In genomic region chr19:47247308-47247990, GRCh38 we compare ENCODE assay signal across 8 cellular contexts. TPM values are rescaled to one million over a fixed set of nuclear protein-coding genes. Genes with fewer than 3 reads are reported as not detected.
DNase-seq lines count a peak whose midpoint lies in the region; ATAC-seq and TF ChIP-seq lines count a peak whose summit lies in the region.

No MANE protein-coding gene starts in this region.

- intact Hi-C loops in ovary (cut with DNase I) = loop anchor here (5.0 to 10.0 kb wide), 7 partner anchors 35 to 170 kb away; no protein-coding TSS in a partner anchor
- intact Hi-C loops in aorta (cut with DNase I) = loop anchor here (1.0 to 10.0 kb wide), 4 partner anchors 35 to 173 kb away; no protein-coding TSS in a partner anchor

- no peak for DNase-seq in BJ (ENCODE audit: low read depth)
- DNase-seq in RWPE1 (ENCODE audit: low spot score) = no peak
- peak; percentile 93 for DNase-seq in activated effector memory CD4-positive, alpha-beta T cell treated with anti-CD3 and anti-CD28 coated beads, Interleukin-2, amount 50 U/mL, for 16 hours
- DNase-seq in foreskin keratinocyte = no peak
- peak in 4 of 5 donors; percentile 78 to 87 (median 82) for DNase-seq in ovary
- peak; percentile 86 to 95 for DNase-seq in aorta

- H3K27me3 ChIP-seq in BJ (ENCODE audit: control insufficient read depth, insufficient read depth, low read length) = no peaks in the 10 kb centered on the region
- no peaks in the 10 kb centered on the region for H3K27me3 ChIP-seq in foreskin keratinocyte
- H3K27me3 ChIP-seq in ovary = no peaks in the 10 kb centered on the region
- no peaks in the 10 kb centered on the region for H3K27me3 ChIP-seq in aorta (ENCODE audit: control insufficient read depth in 1 of 2, insufficient read depth in 2 of 2, low read length in 1 of 2)

- H3K36me3 ChIP-seq in BJ (ENCODE audit: control insufficient read depth, insufficient read depth, low read length) (no peaks in the 10 kb centered on the region), HEK293 (ENCODE audit: control insufficient read depth in 2 of 2, insufficient read depth in 1 of 2, low read length in 2 of 2) (no peaks in the 10 kb centered on the region), ovary (no peaks in the 10 kb centered on the region), aorta (ENCODE audit: control insufficient read depth in 1 of 2, insufficient read depth in 2 of 2, low read length in 1 of 2) (no peaks in the 10 kb centered on the region)

- TF ChIP-seq CTCF in BJ (IDR thresholded peaks at IDR 0.05; ENCODE audit: insufficient read depth, low read depth, low read length) (peak; percentile 93), HEK293 (tag by site-specific recombination; IDR thresholded peaks at IDR 0.05) (peak; percentile 77), RWPE1 (conservative IDR thresholded peaks at IDR 0.05; ENCODE audit: low read depth) (peak; percentile 94), foreskin keratinocyte (conservative IDR thresholded peaks at IDR 0.05) (peak; percentile 91), ovary (IDR thresholded peaks at IDR 0.05) (peak; percentile 74 to 84 (median 79))

- no peak for TF ChIP-seq EP300 in ovary (IDR thresholded peaks at IDR 0.05)

- no peak for TF ChIP-seq POLR2A in ovary (IDR thresholded peaks at IDR 0.05)

- H3K4me3 ChIP-seq in BJ (ENCODE audit: low read depth, low read length) (no peak overlapping the region), HEK293 (ENCODE audit: low read depth, low read length) (no peak overlapping the region), ovary (no peak overlapping the region), aorta (ENCODE audit: low read length in 2 of 2) (no peak overlapping the region)

- ATAC-seq in foreskin keratinocyte (no peak), aorta (ENCODE audit: low FRiP score) (peak; percentile 56), HG03565 (IDR thresholded peaks at IDR 0.05; ENCODE audit: unreplicated experiment) (no peak)

- no peak overlapping the region for H3K27ac ChIP-seq in HEK293 (ENCODE audit: extremely low read depth, low read depth, low read length)
- H3K27ac ChIP-seq in RWPE1 = peak overlapping the region; percentile 52
- H3K27ac ChIP-seq in foreskin keratinocyte = no peak overlapping the region
- no peak overlapping the region for H3K27ac ChIP-seq in ovary
- H3K27ac ChIP-seq in aorta (ENCODE audit: low read depth in 1 of 2, low read length in 2 of 2) = no peak overlapping the region

- 18 to 19% (median 19%) methylated on average over 25 of the region's 25 CpGs for WGBS in ovary, 3 donors
- 25 to 26% methylated on average over 25 of the region's 25 CpGs for WGBS in aorta, 2 donors

- CTCF ChIA-PET in BJ (lab: Yijun Ruan, JAX) (interaction anchor here (0.7 to 7.1 kb wide), 21 partner anchors 8 to 234 kb away, joined by 3 to 339 read pairs (median 4); partner anchors contain the start of genes CCDC9 and SAE1), HEK293 (lab: Yijun Ruan, JAX) (interaction anchor here (0.6 to 6.8 kb wide), 38 partner anchors 9 to 1272 kb away, joined by 3 to 316 read pairs (median 5); partner anchors contain the start of genes CCDC9 and ZC3H4), RWPE1 (lab: Yijun Ruan, JAX) (interaction anchor here (0.6 to 5.1 kb wide), 23 partner anchors 9 to 636 kb away, joined by 3 to 77 read pairs (median 3); partner anchors contain the start of gene CCDC9)

- H3K9me3 ChIP-seq in HEK293 (ENCODE audit: control insufficient read depth, insufficient read depth, low read depth, low read length) (no peaks in the 10 kb centered on the region), ovary (no peaks in the 10 kb centered on the region), aorta (ENCODE audit: control insufficient read depth, low read length) (no peaks in the 10 kb centered on the region)

- POLR2A ChIA-PET in BJ (lab: Charles Lee) = no interaction called here
- POLR2A ChIA-PET in HEK293 (lab: Yijun Ruan, JAX) = interaction anchor here (1.6 to 2.8 kb wide), 2 partner anchors 21 to 27 kb away, joined by 5 to 16 read pairs; partner anchors contain the start of gene INAFM1
- POLR2A ChIA-PET in RWPE1 (lab: Yijun Ruan, JAX; ENCODE audit: low non-redundant PET) = interaction anchor here (0.6 kb wide), 1 partner anchor 85 kb away, joined by 5 read pairs; no protein-coding TSS in a partner anchor

- peaks cover 10% of the 10 kb centered on the region for H3K4me1 ChIP-seq in HEK293 (ENCODE audit: control insufficient read depth, insufficient read depth, low read length)
- no peaks in the 10 kb centered on the region for H3K4me1 ChIP-seq in foreskin keratinocyte
- H3K4me1 ChIP-seq in ovary (ENCODE audit: insufficient read depth) = peaks cover 2% of the 10 kb centered on the region
- H3K4me1 ChIP-seq in aorta (ENCODE audit: control insufficient read depth in 1 of 2, insufficient read depth in 2 of 2, low read length in 2 of 2) = no peaks in the 10 kb centered on the region

TF ChIP-seq in HEK293, 187 proteins besides CTCF, POLR2A, EP300 and RAD21 (continues in another document):
- TF ChIP-seq, protein P1, sequence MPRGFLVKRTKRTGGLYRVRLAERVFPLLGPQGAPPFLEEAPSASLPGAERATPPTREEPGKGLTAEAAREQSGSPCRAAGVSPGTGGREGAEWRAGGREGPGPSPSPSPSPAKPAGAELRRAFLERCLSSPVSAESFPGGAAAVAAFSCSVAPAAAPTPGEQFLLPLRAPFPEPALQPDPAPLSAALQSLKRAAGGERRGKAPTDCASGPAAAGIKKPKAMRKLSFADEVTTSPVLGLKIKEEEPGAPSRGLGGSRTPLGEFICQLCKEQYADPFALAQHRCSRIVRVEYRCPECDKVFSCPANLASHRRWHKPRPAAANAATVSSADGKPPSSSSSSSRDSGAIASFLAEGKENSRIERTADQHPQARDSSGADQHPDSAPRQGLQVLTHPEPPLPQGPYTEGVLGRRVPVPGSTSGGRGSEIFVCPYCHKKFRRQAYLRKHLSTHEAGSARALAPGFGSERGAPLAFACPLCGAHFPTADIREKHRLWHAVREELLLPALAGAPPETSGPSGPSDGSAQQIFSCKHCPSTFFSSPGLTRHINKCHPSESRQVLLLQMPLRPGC (tag by site-specific recombination; IDR thresholded peaks at IDR 0.05) = no peak
- TF ChIP-seq ZXDB (tag by site-specific recombination; IDR thresholded peaks at IDR 0.05) (0 out of 2 replicates have a peak, but pooled peaks have one; percentile 34), ZNF521 (tag by site-specific recombination; IDR thresholded peaks at IDR 0.05) (no peak), ZSCAN30 (tag by site-specific recombination; IDR thresholded peaks at IDR 0.05) (peak; percentile 18; the same call in 1 of the 2 replicates), ZNF660 (tag by site-specific recombination; IDR thresholded peaks at IDR 0.05) (peak; percentile 77; the same call in 1 of the 2 replicates), ZNF341 (tag by site-specific recombination; IDR thresholded peaks at IDR 0.05; ENCODE audit: low read depth) (no peak), ZFP69B (tag by site-specific recombination; IDR thresholded peaks at IDR 0.05) (peak; percentile 29; the same call in 1 of the 2 replicates)
- TF ChIP-seq, protein P2, sequence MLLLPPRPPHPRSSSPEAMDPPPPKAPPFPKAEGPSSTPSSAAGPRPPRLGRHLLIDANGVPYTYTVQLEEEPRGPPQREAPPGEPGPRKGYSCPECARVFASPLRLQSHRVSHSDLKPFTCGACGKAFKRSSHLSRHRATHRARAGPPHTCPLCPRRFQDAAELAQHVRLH (tag by site-specific recombination; IDR thresholded peaks at IDR 0.05) = peak; percentile 90
- TF ChIP-seq, protein P3, sequence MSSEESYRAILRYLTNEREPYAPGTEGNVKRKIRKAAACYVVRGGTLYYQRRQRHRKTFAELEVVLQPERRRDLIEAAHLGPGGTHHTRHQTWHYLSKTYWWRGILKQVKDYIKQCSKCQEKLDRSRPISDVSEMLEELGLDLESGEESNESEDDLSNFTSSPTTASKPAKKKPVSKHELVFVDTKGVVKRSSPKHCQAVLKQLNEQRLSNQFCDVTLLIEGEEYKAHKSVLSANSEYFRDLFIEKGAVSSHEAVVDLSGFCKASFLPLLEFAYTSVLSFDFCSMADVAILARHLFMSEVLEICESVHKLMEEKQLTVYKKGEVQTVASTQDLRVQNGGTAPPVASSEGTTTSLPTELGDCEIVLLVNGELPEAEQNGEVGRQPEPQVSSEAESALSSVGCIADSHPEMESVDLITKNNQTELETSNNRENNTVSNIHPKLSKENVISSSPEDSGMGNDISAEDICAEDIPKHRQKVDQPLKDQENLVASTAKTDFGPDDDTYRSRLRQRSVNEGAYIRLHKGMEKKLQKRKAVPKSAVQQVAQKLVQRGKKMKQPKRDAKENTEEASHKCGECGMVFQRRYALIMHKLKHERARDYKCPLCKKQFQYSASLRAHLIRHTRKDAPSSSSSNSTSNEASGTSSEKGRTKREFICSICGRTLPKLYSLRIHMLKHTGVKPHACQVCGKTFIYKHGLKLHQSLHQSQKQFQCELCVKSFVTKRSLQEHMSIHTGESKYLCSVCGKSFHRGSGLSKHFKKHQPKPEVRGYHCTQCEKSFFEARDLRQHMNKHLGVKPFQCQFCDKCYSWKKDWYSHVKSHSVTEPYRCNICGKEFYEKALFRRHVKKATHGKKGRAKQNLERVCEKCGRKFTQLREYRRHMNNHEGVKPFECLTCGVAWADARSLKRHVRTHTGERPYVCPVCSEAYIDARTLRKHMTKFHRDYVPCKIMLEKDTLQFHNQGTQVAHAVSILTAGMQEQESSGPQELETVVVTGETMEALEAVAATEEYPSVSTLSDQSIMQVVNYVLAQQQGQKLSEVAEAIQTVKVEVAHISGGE (tag by site-specific recombination; conservative IDR thresholded peaks at IDR 0.05; ENCODE audit: low read depth) = no peak

RNA-seq across cellular contexts. Expression of gene CCDC9, which starts 8.9 kb away (rescaled TPM):
- polyA plus RNA-seq in BJ (2011; rRNA removed) (4.1 and 5.5 TPM in 2 replicates), foreskin keratinocyte (13.9 and 15.3 TPM in 2 replicates), ovary (10 to 100 TPM; 14.8 to 40.4 TPM), aorta (10 to 100 TPM; 20.7 to 35.8 TPM)
- 3.6 and 4.8 TPM in 2 replicates for polyA minus RNA-seq in BJ (2011; rRNA and poly(A)+ RNA removed)
- total RNA-seq in foreskin keratinocyte (8.2 and 11.3 TPM in 2 replicates), ovary (10 to 100 TPM; 17.5 to 65.7 (median 37.0) TPM), aorta (10 to 100 TPM; 43.4 to 43.8 TPM)

RNA-seq across cellular contexts. Expression of gene BBC3, which starts 16.4 kb away (rescaled TPM):
- 5.2 and 5.7 TPM in 2 replicates for polyA plus RNA-seq in BJ (2011; rRNA removed)
- polyA minus RNA-seq in BJ (2011; rRNA and poly(A)+ RNA removed) = 4.4 and 6.5 TPM in 2 replicates
- total RNA-seq in foreskin keratinocyte = 3.9 and 4.3 TPM in 2 replicates
- polyA plus RNA-seq in foreskin keratinocyte = 4.7 and 5.5 TPM in 2 replicates
- total RNA-seq in ovary = 10 to 100 TPM in 1 of 7 donors, 1 to 10 TPM in 6; 5.4 to 13.2 (median 6.6) TPM
- polyA plus RNA-seq in ovary = 1 to 10 TPM in 1 of 2 donors, under 1 TPM in 1; 0.23 to 4.5 TPM
- total RNA-seq in aorta = 1 to 10 TPM; 8.0 to 8.6 TPM
- polyA plus RNA-seq in aorta = 1 to 10 TPM; 6.1 TPM

RNA-seq across cellular contexts. Expression of gene INAFM1, which starts 27.2 kb away (rescaled TPM):
- polyA plus RNA-seq in BJ (2011; rRNA removed) (2.2 and 2.9 TPM in 2 replicates), foreskin keratinocyte (5.5 and 7.9 TPM in 2 replicates), ovary (10 to 100 TPM in 1 of 2 donors, under 1 TPM in 1; 0.73 to 15.2 TPM), aorta (10 to 100 TPM in 1 of 2 donors, 1 to 10 TPM in 1; 5.4 to 81.7 TPM)
- 1.00 and 1.8 TPM in 2 replicates for polyA minus RNA-seq in BJ (2011; rRNA and poly(A)+ RNA removed)
- total RNA-seq in foreskin keratinocyte (2.2 and 3.2 TPM in 2 replicates), ovary (10 to 100 TPM in 6 of 7 donors, 1 to 10 TPM in 1; 9.7 to 53.3 (median 31.0) TPM), aorta (10 to 100 TPM; 26.2 to 48.0 TPM)

Comparison
In these comparisons a context has a peak if more than half of its experiments do, and no peak if none do; other contexts are left out.
1. DNase-seq: peak in activated effector memory CD4-positive, alpha-beta T cell treated with anti-CD3 and anti-CD28 coated beads, Interleukin-2, amount 50 U/mL, for 16 hours (single experiment), ovary (4 of 5) and aorta (2 of 2); none in BJ (single experiment), RWPE1 (single experiment) and foreskin keratinocyte (0 of 2).
2. Peak in every context shown above with its lines, with median percentiles within 50 percentile points of each other: CTCF ChIP-seq.